ENCODE assay signal across 9 cellular contexts in genomic region chr5:177111720-177112394, GRCh38. TPM values are rescaled to one million over a fixed set of nuclear protein-coding genes. Genes with fewer than 3 reads are reported as not detected.
DNase-seq lines count a peak whose midpoint lies in the region; ATAC-seq, FAIRE-seq and TF ChIP-seq lines count a peak whose summit lies in the region.
"Had no signal": no experiment of that assay in that cellular context is flagged by ENCODE, and none has a peak within 500 bp of the region (broad histone marks: within the 10 kb centered on the region; RNA-seq: fewer than 3 reads in every experiment).

No MANE protein-coding gene starts in this region.

- no peak overlapping the region for H3K4me2 ChIP-seq in mammary epithelial cell (ENCODE audit: insufficient read depth, low read depth, low read length)
- peak overlapping the region; percentile 71 for H3K4me2 ChIP-seq in HepG2 (ENCODE audit: low read depth, low read length)

- 21% methylated on average over 11 of the region's 12 CpGs for WGBS in mammary epithelial cell (ENCODE audit: low coverage, missing lambda C conversion rate)
- 17% methylated on average over 11 of the region's 12 CpGs for WGBS in HepG2 (ENCODE audit: low lambda C conversion rate)

- H3K79me2 ChIP-seq in mammary epithelial cell (ENCODE audit: insufficient read depth, low read length), result no peaks in the 10 kb centered on the region
- no peaks in the 10 kb centered on the region for H3K79me2 ChIP-seq in HepG2 (ENCODE audit: insufficient read depth, low read length)

- H3K27me3 ChIP-seq in mammary epithelial cell (ENCODE audit: insufficient read depth, low read length) (no peaks in the 10 kb centered on the region), HepG2 (ENCODE audit: control insufficient read depth in 1 of 2, insufficient read depth in 2 of 2, low read length in 2 of 2) (no peaks in the 10 kb centered on the region)

- H3K4me3 ChIP-seq in NB4 (ENCODE audit: low read depth, low read length) (no peak overlapping the region), WI38 (ENCODE audit: low read depth, low read length) (no peak overlapping the region), mammary epithelial cell (replicated peaks in 1 of 3; ENCODE audit: insufficient read depth in 1 of 3, low read depth in 2 of 3, low read length in 3 of 3) (no peak overlapping the region), HepG2 (replicated peaks in 1 of 3; ENCODE audit: insufficient read depth in 1 of 3, low read depth in 2 of 3, low read length in 3 of 3) (peak overlapping the region in 1 of 3 experiments; percentile 32; a peak in 1 of 6 replicates)

- POLR2A ChIA-PET in HepG2 (lab: Yijun Ruan, JAX), result interaction anchor here (0.9 to 13.2 kb wide), 3 partner anchors 24 to 106 kb away, joined by 3 to 293 read pairs (median 13); partner anchors contain the start of gene FGFR4

- TF ChIP-seq EP300 in HepG2 (IDR thresholded peaks at IDR 0.05; ENCODE audit: low read depth in 2 of 2, low read length in 2 of 2) (no peak), HepG2 (CRISPR knock-in tag; IDR thresholded peaks at IDR 0.05; ENCODE audit: borderline replicate concordance) (no peak)

- no peaks in the 10 kb centered on the region for H3K36me3 ChIP-seq in mammary epithelial cell (ENCODE audit: insufficient read depth, low read length)
- H3K36me3 ChIP-seq in HepG2 (replicated peaks in 1 of 2; ENCODE audit: control insufficient read depth in 1 of 2, insufficient read depth in 2 of 2, low read length in 2 of 2), result no peaks in the 10 kb centered on the region

- dilution Hi-C loops in mammary epithelial cell (cut with HindIII; ENCODE audit: low sequenced_read_pairs), result loop anchor here (5.0 kb wide), 2 partner anchors 75 to 175 kb away; no protein-coding TSS in a partner anchor

- peak; percentile 67 for FAIRE-seq in HepG2 (lab: Jason Lieb, UNC)
- FAIRE-seq: frontal cortex had no signal

- H3K4me1 ChIP-seq in mammary epithelial cell (ENCODE audit: insufficient read depth, low read length) (peaks cover 2% of the 10 kb centered on the region), HepG2 (ENCODE audit: insufficient read depth, low read length) (peaks cover 70% of the 10 kb centered on the region)

- TF ChIP-seq CTCF in NB4 (IDR thresholded peaks at IDR 0.05; ENCODE audit: low read depth, low read length) (peak; percentile 93), WI38 (IDR thresholded peaks at IDR 0.05; ENCODE audit: low read depth, low read length) (peak; percentile 98), mammary epithelial cell (conservative IDR thresholded peaks at IDR 0.05 in 1 of 2, IDR thresholded peaks at IDR 0.05 in 1 of 2; ENCODE audit: extremely low read depth in 1 of 2, insufficient read depth in 1 of 2, low read depth in 1 of 2, low read length in 2 of 2) (peak; percentile 95 to 97), HepG2 (CRISPR knock-in tag; IDR thresholded peaks at IDR 0.05) (peak; percentile 99)

- H3K9me3 ChIP-seq in mammary epithelial cell (replicated peaks; ENCODE audit: insufficient read depth, low read length) (no peaks in the 10 kb centered on the region), HepG2 (ENCODE audit: low read length) (no peaks in the 10 kb centered on the region)

- no peak for TF ChIP-seq POLR2A in NB4 (IDR thresholded peaks at IDR 0.05; ENCODE audit: extremely low read depth, insufficient read length)
- no peak for TF ChIP-seq POLR2A in HepG2 (IDR thresholded peaks at IDR 0.05; ENCODE audit: insufficient read depth in 1 of 2, low read depth in 2 of 2, low read length in 2 of 2)

- peak; percentile 69 for ATAC-seq in HepG2
- ATAC-seq in GM18519 (IDR thresholded peaks at IDR 0.05; ENCODE audit: low FRiP score, unreplicated experiment), result no peak

- H2AFZ ChIP-seq in mammary epithelial cell (ENCODE audit: low read depth, low read length) (no peak overlapping the region), HepG2 (ENCODE audit: low read length) (peak overlapping the region; percentile 56)

- H3K9ac ChIP-seq in mammary epithelial cell (ENCODE audit: insufficient read depth, low read length), result no peak overlapping the region
- no peak overlapping the region for H3K9ac ChIP-seq in HepG2 (ENCODE audit: insufficient read depth, low read depth, low read length)

- DNase-seq in NCI-H2081 (lab: John Stamatoyannopoulos, UW) (peak; percentile 53 to 61), NCI-H2081 treated with DMSO at 0.1 percent for 48 hours (lab: John Stamatoyannopoulos, UW) (no peak), NB4 (ENCODE audit: low read depth) (peak; percentile 67), mammary epithelial cell (no peak), HepG2 (ENCODE audit: low spot score) (peak; percentile 67)
- DNase-seq in stimulated activated CD8-positive, alpha-beta memory T cell treated with anti-CD3 and anti-CD28 coated beads, Interleukin-12 subunit alpha, Interleukin-12 subunit beta, amount 100 ng/mL, for 4 hours (ENCODE audit: low read depth), result peak; percentile 42

- H3K27ac ChIP-seq in mammary epithelial cell (ENCODE audit: insufficient read depth, low read depth, low read length) (no peak overlapping the region), HepG2 (ENCODE audit: extremely low read length, insufficient read depth, low read length) (no peak overlapping the region)

- BruUV-seq in mammary epithelial cell (replicated peaks; lab: Mats Ljungman, UMichigan) (no TSS peak), HepG2 (replicated peaks; lab: Mats Ljungman, UMichigan) (no TSS peak)

- intact Hi-C loops in mammary epithelial cell (cut with micrococcal nuclease) (loop anchor here (1.0 to 5.0 kb wide), 5 partner anchors 40 to 695 kb away; partner anchors contain the start of gene CLTB), HepG2 (cut with micrococcal nuclease; ENCODE audit: unreplicated experiment) (loop anchor here (1.0 kb wide), 1 partner anchor 40 kb away; no protein-coding TSS in a partner anchor)

- H4K20me1 ChIP-seq in mammary epithelial cell (ENCODE audit: insufficient read depth, low read length) (no peaks in the 10 kb centered on the region), HepG2 (ENCODE audit: insufficient read depth, low read length) (no peaks in the 10 kb centered on the region)

- in situ Hi-C loops in mammary epithelial cell (cut with MboI; ENCODE audit: low sequenced_read_pairs in 2 of 2), result loop anchor here (10.0 kb wide), 2 partner anchors 283 to 457 kb away; no protein-coding TSS in a partner anchor
- in situ Hi-C loops in HepG2 (cut with HindIII; ENCODE audit: extremely low pct_ligation_motif_present, low pct_unique_long_range_greater_than_20kb), result loop anchor here (5.0 to 25.0 kb wide), 3 partner anchors 40 to 350 kb away; partner anchors contain the start of genes DBN1, PRELID1 and RAB24

- CTCF ChIA-PET in mammary epithelial cell (lab: Charles Lee; ENCODE audit: low non-redundant PET) (interaction anchor here (0.5 to 1.7 kb wide), 3 partner anchors 9 to 451 kb away, joined by 3 to 10 read pairs (median 5); no protein-coding TSS in a partner anchor), HepG2 (lab: Yijun Ruan, JAX; ENCODE audit: low intra/inter-chr PET ratio, low total read pairs) (interaction anchor here (0.8 to 4.6 kb wide), 3 partner anchors 25 to 343 kb away, joined by 4 to 54 read pairs (median 10); partner anchors contain the start of gene FGFR4)

- TF ChIP-seq RAD21 in HepG2 (CRISPR knock-in tag; IDR thresholded peaks at IDR 0.05), result peak; percentile 93

RNA-seq across cellular contexts. Expression of gene NSD1, which starts 21.7 kb away (rescaled TPM):
- total RNA-seq in mammary epithelial cell, result 10 to 100 TPM; 53.0 to 55.7 TPM
- polyA plus RNA-seq in mammary epithelial cell, result 12.3 TPM
- polyA minus RNA-seq in mammary epithelial cell, result 115 TPM
- 0.09 and 0.18 TPM in 2 replicates for total RNA-seq in HepG2 (2016; rRNA removed; fragmentation: Illumina TruSeq; extraction: Trizol)
- total RNA-seq in HepG2 (2016; cell fraction: cytosol; rRNA removed; fragmentation: Illumina TruSeq; extraction: Trizol; ENCODE audit: low read depth), result under 0.01 TPM in 1 of 2 replicates, not detected in the other
- total RNA-seq in HepG2 (2016; cell fraction: insoluble cytoplasmic fraction; rRNA removed; fragmentation: Illumina TruSeq; extraction: Trizol), result 0.04 and 0.09 TPM in 2 replicates
- total RNA-seq in HepG2 (2016; cell fraction: membrane; rRNA removed; fragmentation: Illumina TruSeq; extraction: Trizol), result 0.10 and 0.12 TPM in 2 replicates
- 0.16 and 0.19 TPM in 2 replicates for total RNA-seq in HepG2 (2016; cell fraction: nucleus; rRNA removed; fragmentation: Illumina TruSeq; extraction: Trizol)
- 0.01 and 0.05 TPM in 2 replicates for polyA plus RNA-seq in HepG2 (2011; rRNA removed)
- under 0.01 and 0.01 TPM in 2 replicates for polyA plus RNA-seq in HepG2 (2011; cell fraction: cytosol; rRNA removed)
- polyA plus RNA-seq in HepG2 (2011; cell fraction: nucleus; rRNA removed), result 0.06 and 0.09 TPM in 2 replicates
- 0.01 TPM in 1 of 2 replicates, not detected in the other for polyA plus RNA-seq in HepG2 (2012)
- not detected in 2 replicates for polyA plus RNA-seq in HepG2 (2016; cell fraction: cytosol; fragmentation: Illumina TruSeq; extraction: Trizol; ENCODE audit: low read depth)
- not detected in 2 replicates for polyA plus RNA-seq in HepG2 (2016; cell fraction: insoluble cytoplasmic fraction; fragmentation: Illumina TruSeq; extraction: Trizol; ENCODE audit: low read depth)
- not detected in 2 replicates for polyA plus RNA-seq in HepG2 (2016; cell fraction: membrane; fragmentation: Illumina TruSeq; extraction: Trizol; ENCODE audit: low read depth)
- polyA plus RNA-seq in HepG2 (2016; cell fraction: nucleus; fragmentation: Illumina TruSeq; extraction: Trizol; ENCODE audit: insufficient read depth, low read depth), result 0.07 and 0.29 TPM in 2 replicates
- polyA minus RNA-seq in HepG2 (2011; rRNA and poly(A)+ RNA removed; ENCODE audit: low replicate concordance), result 0.12 and 50.5 TPM in 2 replicates
- 0.10 and 0.26 TPM in 2 replicates for polyA minus RNA-seq in HepG2 (2011; cell fraction: cytosol; rRNA and poly(A)+ RNA removed)
- polyA minus RNA-seq in HepG2 (2011; cell fraction: nucleus; rRNA and poly(A)+ RNA removed), result 0.12 and 0.52 TPM in 2 replicates

RNA-seq across cellular contexts. Expression of gene FGFR4, which starts 25.1 kb away (rescaled TPM):
- total RNA-seq in mammary epithelial cell (1 to 10 TPM in 1 of 2 donors, under 1 TPM in 1; 0.61 to 1.3 TPM), HepG2 (2016; rRNA removed; fragmentation: Illumina TruSeq; extraction: Trizol) (109 and 219 TPM in 2 replicates)
- polyA plus RNA-seq in mammary epithelial cell (0.97 TPM), HepG2 (2011; rRNA removed) (129 and 188 TPM in 2 replicates)
- 2.1 TPM for polyA minus RNA-seq in mammary epithelial cell
- 52.3 and 56.4 TPM in 2 replicates for total RNA-seq in HepG2 (2016; cell fraction: cytosol; rRNA removed; fragmentation: Illumina TruSeq; extraction: Trizol; ENCODE audit: low read depth)
- total RNA-seq in HepG2 (2016; cell fraction: insoluble cytoplasmic fraction; rRNA removed; fragmentation: Illumina TruSeq; extraction: Trizol), result 90.0 and 222 TPM in 2 replicates
- 106 and 116 TPM in 2 replicates for total RNA-seq in HepG2 (2016; cell fraction: membrane; rRNA removed; fragmentation: Illumina TruSeq; extraction: Trizol)
- 196 and 244 TPM in 2 replicates for total RNA-seq in HepG2 (2016; cell fraction: nucleus; rRNA removed; fragmentation: Illumina TruSeq; extraction: Trizol)
- 134 and 208 TPM in 2 replicates for polyA plus RNA-seq in HepG2 (2011; cell fraction: cytosol; rRNA removed)
- polyA plus RNA-seq in HepG2 (2011; cell fraction: nucleus; rRNA removed), result 419 and 525 TPM in 2 replicates
- 133 and 146 TPM in 2 replicates for polyA plus RNA-seq in HepG2 (2012)
- polyA plus RNA-seq in HepG2 (2016; cell fraction: cytosol; fragmentation: Illumina TruSeq; extraction: Trizol; ENCODE audit: low read depth), result 42.6 and 44.6 TPM in 2 replicates
- polyA plus RNA-seq in HepG2 (2016; cell fraction: insoluble cytoplasmic fraction; fragmentation: Illumina TruSeq; extraction: Trizol; ENCODE audit: low read depth), result 85.7 and 113 TPM in 2 replicates
- 86.4 and 98.3 TPM in 2 replicates for polyA plus RNA-seq in HepG2 (2016; cell fraction: membrane; fragmentation: Illumina TruSeq; extraction: Trizol; ENCODE audit: low read depth)
- polyA plus RNA-seq in HepG2 (2016; cell fraction: nucleus; fragmentation: Illumina TruSeq; extraction: Trizol; ENCODE audit: insufficient read depth, low read depth), result 453 and 457 TPM in 2 replicates
- polyA minus RNA-seq in HepG2 (2011; rRNA and poly(A)+ RNA removed; ENCODE audit: low replicate concordance), result 8.0 and 375 TPM in 2 replicates
- polyA minus RNA-seq in HepG2 (2011; cell fraction: cytosol; rRNA and poly(A)+ RNA removed), result 121 and 152 TPM in 2 replicates
- polyA minus RNA-seq in HepG2 (2011; cell fraction: nucleus; rRNA and poly(A)+ RNA removed), result 148 and 160 TPM in 2 replicates

Comparison
In these comparisons a context has a peak if more than half of its experiments do, and no peak if none do; other contexts are left out.
1. DNase-seq: peak in NCI-H2081 (2 of 2), NB4 (single experiment), HepG2 (single experiment) and stimulated activated CD8-positive, alpha-beta memory T cell treated with anti-CD3 and anti-CD28 coated beads, Interleukin-12 subunit alpha, Interleukin-12 subunit beta, amount 100 ng/mL, for 4 hours (single experiment); none in NCI-H2081 treated with DMSO at 0.1 percent for 48 hours (single experiment) and mammary epithelial cell (single experiment).
2. RNA of gene NSD1, which starts 21.7 kb away (total RNA-seq): 53.0 to 55.7 TPM in mammary epithelial cell; under 0.01 to 0.19 TPM in HepG2; every median in the first group is over 10 times any median in the second.
3. RNA of gene FGFR4, which starts 25.1 kb away (total RNA-seq): 52.3 to 244 TPM in HepG2; 0.61 to 1.3 TPM in mammary epithelial cell; every median in the first group is over 10 times any median in the second.
4. Peak in every context shown above with its lines, with median percentiles within 50 percentile points of each other: CTCF ChIP-seq.